ENCODE assay signal across 8 cellular contexts in genomic region chr1:209627349-209628196, GRCh38. TPM values are rescaled to one million over a fixed set of nuclear protein-coding genes. Genes with fewer than 3 reads are reported as not detected.
DNase-seq lines count a peak whose midpoint lies in the region; ATAC-seq and TF ChIP-seq lines count a peak whose summit lies in the region.

No MANE protein-coding gene starts in this region.

- no peak for TF ChIP-seq POLR2A in upper lobe of left lung (IDR thresholded peaks at IDR 0.05)

- peak; percentile 68 to 86 for ATAC-seq in upper lobe of left lung (ENCODE audit: low FRiP score in 2 of 2)

- H3K23ac ChIP-seq in trophoblast cell (ENCODE audit: low read length), result no peak overlapping the region

- H3K27ac ChIP-seq in SJSA1 (no peak overlapping the region), trophoblast cell (ENCODE audit: low read depth, low read length) (no peak overlapping the region), upper lobe of left lung (peak overlapping the region in 1 of 4 donors; percentile 42)

- H3K36me3 ChIP-seq in MG63, result no peaks in the 10 kb centered on the region
- H3K36me3 ChIP-seq in SJSA1, result no peaks in the 10 kb centered on the region
- no peaks in the 10 kb centered on the region for H3K36me3 ChIP-seq in trophoblast cell (ENCODE audit: control insufficient read depth in 1 of 2, insufficient read depth in 2 of 2, low read length in 2 of 2)
- peaks cover 0 to 13% (median 6%) of the 10 kb centered on the region in 4 donors for H3K36me3 ChIP-seq in upper lobe of left lung

- peak overlapping the region; percentile 7 for H2BK12ac ChIP-seq in trophoblast cell (ENCODE audit: low read length)

- no peak overlapping the region for H3K4ac ChIP-seq in trophoblast cell (ENCODE audit: low read depth, low read length)

- no peak overlapping the region for H3K9ac ChIP-seq in trophoblast cell (ENCODE audit: low read length)

- H2AFZ ChIP-seq in trophoblast cell (ENCODE audit: insufficient read depth, low read length, poor library complexity), result peak overlapping the region; percentile 27

- no peak overlapping the region for H3K4me2 ChIP-seq in trophoblast cell (ENCODE audit: low read length)

- no peaks in the 10 kb centered on the region for H3K9me3 ChIP-seq in MG63
- H3K9me3 ChIP-seq in SJSA1 (replicated peaks), result no peaks in the 10 kb centered on the region
- H3K9me3 ChIP-seq in trophoblast cell (ENCODE audit: insufficient read depth, low read depth, low read length), result no peaks in the 10 kb centered on the region
- H3K9me3 ChIP-seq in upper lobe of left lung, result no peaks in the 10 kb centered on the region

- no peak overlapping the region for H2BK5ac ChIP-seq in trophoblast cell (ENCODE audit: low read depth, low read length, poor library complexity)

- TF ChIP-seq CTCF in upper lobe of left lung (IDR thresholded peaks at IDR 0.05), result peak; percentile 87 to 94 (median 90)

- no peak overlapping the region for H4K8ac ChIP-seq in trophoblast cell (ENCODE audit: low read depth, low read length)

- no peak overlapping the region for H4K12ac ChIP-seq in trophoblast cell (ENCODE audit: low read depth, low read length)

- DNase-seq in ELF-1 (ENCODE audit: low read depth, low spot score) (peak; percentile 94), GOT3 (lab: John Stamatoyannopoulos, UW) (peak; percentile 58), MG63 (peak; percentile 75), SJSA1 (ENCODE audit: low read depth in 1 of 2, low spot score in 2 of 2) (peak; percentile 64 to 75), globus pallidus (ENCODE audit: low spot score) (peak; percentile 78), trophoblast cell (peak; percentile 64 to 93), upper lobe of left lung (peak; percentile 63 to 93)
- DNase-seq in activated naive CD4-positive, alpha-beta T cell (lab: John Stamatoyannopoulos, UW), result peak; percentile 59 to 73 (median 66)

- H3K79me1 ChIP-seq in trophoblast cell (ENCODE audit: low read length), result peaks cover 2% of the 10 kb centered on the region

- H3K4me3 ChIP-seq in MG63 (no peak overlapping the region), SJSA1 (no peak overlapping the region), trophoblast cell (ENCODE audit: low read depth, low read length) (no peak overlapping the region), upper lobe of left lung (no peak overlapping the region)

- WGBS in trophoblast cell (ENCODE audit: extremely low coverage, insufficient coverage, insufficient read length), result no CpG with 5 or more reads among the region's 29 CpGs
- WGBS in upper lobe of left lung, 2 donors, result 44 to 53% methylated on average over 13 to 28 of the region's 29 CpGs

- H3K4me1 ChIP-seq in SJSA1 (replicated peaks) (no peaks in the 10 kb centered on the region), trophoblast cell (ENCODE audit: control insufficient read depth in 1 of 2, insufficient read depth in 2 of 2, low read length in 2 of 2) (no peaks in the 10 kb centered on the region), upper lobe of left lung (peaks cover 12 to 21% (median 19%) of the 10 kb centered on the region in 4 donors)

- no peak overlapping the region for H2BK120ac ChIP-seq in trophoblast cell (ENCODE audit: insufficient read depth, low read length, poor library complexity)

- H3K79me2 ChIP-seq in trophoblast cell (ENCODE audit: control insufficient read depth, insufficient read depth, low read length, poor library complexity), result no peaks in the 10 kb centered on the region

- no peak overlapping the region for H3K18ac ChIP-seq in trophoblast cell (ENCODE audit: low read length)

- no peak overlapping the region for H3K14ac ChIP-seq in trophoblast cell (ENCODE audit: low read length)

- no peak for TF ChIP-seq EP300 in upper lobe of left lung (IDR thresholded peaks at IDR 0.05)

- no peaks in the 10 kb centered on the region for H3K27me3 ChIP-seq in MG63
- H3K27me3 ChIP-seq in SJSA1 (replicated peaks), result no peaks in the 10 kb centered on the region
- H3K27me3 ChIP-seq in trophoblast cell (ENCODE audit: insufficient read depth, low read length), result no peaks in the 10 kb centered on the region
- no peaks in the 10 kb centered on the region for H3K27me3 ChIP-seq in upper lobe of left lung

- H4K91ac ChIP-seq in trophoblast cell (ENCODE audit: low read depth, low read length), result no peak overlapping the region

- H2AK5ac ChIP-seq in trophoblast cell (ENCODE audit: low read length), result peak overlapping the region; percentile 40

RNA-seq across cellular contexts. Expression of gene LAMB3, which starts 24.7 kb away (rescaled TPM):
- 1.5 and 4.7 TPM in 2 replicates for total RNA-seq in MG63 (2014; rRNA removed; shearing (Covaris generic); ENCODE audit: low replicate concordance)
- 2.1 and 4.1 TPM in 2 replicates for total RNA-seq in SJSA1 (2014; rRNA removed; shearing (Covaris generic))
- polyA plus RNA-seq in trophoblast cell (2013), result 3.6 and 4.0 TPM in 2 replicates
- total RNA-seq in upper lobe of left lung, result 100 to 1,000 TPM in 2 of 6 donors, 10 to 100 TPM in 4; 26.2 to 146 (median 79.6) TPM

RNA-seq across cellular contexts. Expression of gene CAMK1G, which starts 44.1 kb away (rescaled TPM):
- not detected in 2 replicates for total RNA-seq in MG63 (2014; rRNA removed; shearing (Covaris generic); ENCODE audit: low replicate concordance)
- 0.11 TPM in 1 of 2 replicates, not detected in the other for total RNA-seq in SJSA1 (2014; rRNA removed; shearing (Covaris generic))
- 11.6 and 13.5 TPM in 2 replicates for polyA plus RNA-seq in trophoblast cell (2013)
- under 1 TPM in 3 of 6 donors, not detected in 3; 0.20 to 0.46 (median 0.30) TPM for total RNA-seq in upper lobe of left lung

RNA-seq across cellular contexts. Expression of gene G0S2, which starts 47.6 kb away (rescaled TPM):
- 4.7 TPM in 1 of 2 replicates, not detected in the other for total RNA-seq in MG63 (2014; rRNA removed; shearing (Covaris generic); ENCODE audit: low replicate concordance)
- total RNA-seq in SJSA1 (2014; rRNA removed; shearing (Covaris generic)), result not detected in 2 replicates
- polyA plus RNA-seq in trophoblast cell (2013), result 0.96 and 1.1 TPM in 2 replicates
- total RNA-seq in upper lobe of left lung, result 100 to 1,000 TPM in 1 of 6 donors, 10 to 100 TPM in 5; 14.4 to 108 (median 46.0) TPM
